ENCODE assay signal across 15 cellular contexts in genomic region chr4:7746351-7747061, GRCh38.
DNase-seq lines count a peak whose midpoint lies in the region; ATAC-seq and TF ChIP-seq lines count a peak whose summit lies in the region.
"Had no signal": no experiment of that assay in that cellular context is flagged by ENCODE, and none has a peak within 500 bp of the region (broad histone marks: within the 10 kb centered on the region; RNA-seq: fewer than 3 reads in every experiment).

No MANE protein-coding gene starts in this region.

- no peak overlapping the region for H2AK5ac ChIP-seq in neuronal stem cell (ENCODE audit: low read depth, low read length)

- H3K27ac ChIP-seq in neuronal stem cell (replicated peaks; ENCODE audit: low read length), result no peak overlapping the region
- H3K27ac ChIP-seq: C4-2B, HL-60 had no signal

- peak overlapping the region; percentile 28 for H3K18ac ChIP-seq in neuronal stem cell (ENCODE audit: low read length)

- H3K4me2 ChIP-seq in neuronal stem cell (ENCODE audit: insufficient read depth, low read length, poor library complexity, severe bottlenecking), result no peak overlapping the region

- intact Hi-C loops in activated CD4-positive, alpha-beta T cell treated with anti-CD3 and anti-CD28 coated beads, Interleukin-2, amount 10 ng/mL, durations not matched to agents 24 days and 14 days (cut with micrococcal nuclease), result no loop called here

- H2BK120ac ChIP-seq in neuronal stem cell (ENCODE audit: low read depth, low read length), result no peak overlapping the region

- no peak for TF ChIP-seq CTCF in brain (conservative IDR thresholded peaks at IDR 0.05)

- H2BK12ac ChIP-seq in neuronal stem cell (ENCODE audit: low read length), result no peak overlapping the region

- no peak overlapping the region for H4K8ac ChIP-seq in neuronal stem cell (ENCODE audit: low read depth, low read length)

- H3K14ac ChIP-seq in neuronal stem cell (ENCODE audit: low read length), result no peak overlapping the region

- H3K9me3 ChIP-seq in neuronal stem cell (replicated peaks in 1 of 2; ENCODE audit: control insufficient read depth in 2 of 2, insufficient read depth in 1 of 2, low read depth in 1 of 2, low read length in 2 of 2), result no peaks in the 10 kb centered on the region
- H3K9me3 ChIP-seq: HAP-1 had no signal

- H3K27me3 ChIP-seq in neuronal stem cell (ENCODE audit: control insufficient read depth in 3 of 3, insufficient read depth in 3 of 3, low read depth in 1 of 3, low read length in 3 of 3), result peaks cover 0 to 10% (median 0%) of the 10 kb centered on the region in 3 experiments

- DNase-seq in G401 (ENCODE audit: low spot score), result peak; percentile 3
- no peak for DNase-seq in neuronal stem cell (ENCODE audit: low spot score)
- no peak for DNase-seq in activated CD4-positive, alpha-beta T cell treated with anti-CD3 and anti-CD28 coated beads, Interleukin-2, amount 10 ng/mL, durations not matched to agents 24 days and 14 days
- DNase-seq in SK-N-DZ (ENCODE audit: low spot score), result no peak
- DNase-seq: ACHN; CD4-positive, alpha-beta T cell; DMS153; DMS79; GF-D8 had no signal

- peaks cover 0 to 5% (median 0%) of the 10 kb centered on the region in 5 experiments for H3K9me3 Mint-ChIP-seq in brain
- H3K9me3 Mint-ChIP-seq in activated CD4-positive, alpha-beta T cell treated with anti-CD3 and anti-CD28 coated beads, Interleukin-2, amount 10 ng/mL, durations not matched to agents 24 days and 14 days, result no peaks in the 10 kb centered on the region

- H3K36me3 Mint-ChIP-seq in brain, result peaks cover 14% of the 10 kb centered on the region
- no peaks in the 10 kb centered on the region for H3K36me3 Mint-ChIP-seq in activated CD4-positive, alpha-beta T cell treated with anti-CD3 and anti-CD28 coated beads, Interleukin-2, amount 10 ng/mL, durations not matched to agents 24 days and 14 days (ENCODE audit: low read depth)

- WGBS in neuronal stem cell (ENCODE audit: extremely low coverage in 2 of 2, insufficient read length in 2 of 2, insufficient replicate concordance in 1 of 2), 2 donors, result no CpG with 5 or more reads among the region's 20 CpGs

- peaks cover 13% of the 10 kb centered on the region for H3K4me1 Mint-ChIP-seq in brain
- H3K4me1 Mint-ChIP-seq in activated CD4-positive, alpha-beta T cell treated with anti-CD3 and anti-CD28 coated beads, Interleukin-2, amount 10 ng/mL, durations not matched to agents 24 days and 14 days, result peaks cover 15% of the 10 kb centered on the region

- no peak overlapping the region for H3K23ac ChIP-seq in neuronal stem cell (ENCODE audit: low read depth, low read length, poor library complexity)

- peak overlapping the region in 3 of 5 experiments; percentile 47 to 72 (median 66) for H3K27ac Mint-ChIP-seq in brain
- no peak overlapping the region for H3K27ac Mint-ChIP-seq in activated CD4-positive, alpha-beta T cell treated with anti-CD3 and anti-CD28 coated beads, Interleukin-2, amount 10 ng/mL, durations not matched to agents 24 days and 14 days
- H3K27ac Mint-ChIP-seq: CD4-positive, alpha-beta T cell had no signal

- no peaks in the 10 kb centered on the region for H3K4me1 ChIP-seq in neuronal stem cell (ENCODE audit: control insufficient read depth in 2 of 2, insufficient read depth in 1 of 2, low read depth in 1 of 2, low read length in 2 of 2)
- H3K4me1 ChIP-seq: HAP-1 had no signal

- peaks cover 8% of the 10 kb centered on the region for H3K27me3 Mint-ChIP-seq in brain
- no peaks in the 10 kb centered on the region for H3K27me3 Mint-ChIP-seq in activated CD4-positive, alpha-beta T cell treated with anti-CD3 and anti-CD28 coated beads, Interleukin-2, amount 10 ng/mL, durations not matched to agents 24 days and 14 days
- H3K27me3 Mint-ChIP-seq: CD4-positive, alpha-beta T cell had no signal

- no peak overlapping the region for H3K4me3 ChIP-seq in neuronal stem cell (ENCODE audit: low read length in 2 of 2)
- H3K4me3 ChIP-seq: HAP-1, K562 had no signal

- H2AFZ ChIP-seq in neuronal stem cell (ENCODE audit: low read length), result no peak overlapping the region

- no peak overlapping the region for H3K4ac ChIP-seq in neuronal stem cell (ENCODE audit: low read length)

- no peak for ATAC-seq in HG02970 (IDR thresholded peaks at IDR 0.05; ENCODE audit: low FRiP score, unreplicated experiment)
- ATAC-seq: K562 had no signal

- H2BK5ac ChIP-seq in neuronal stem cell (ENCODE audit: low read length), result no peak overlapping the region

- no peaks in the 10 kb centered on the region for H3K36me3 ChIP-seq in neuronal stem cell (replicated peaks in 1 of 2; ENCODE audit: control insufficient read depth in 2 of 2, insufficient read depth in 2 of 2, low read length in 2 of 2)
- H3K36me3 ChIP-seq: HAP-1 had no signal

- in situ Hi-C loops in G401 (cut with HindIII; ENCODE audit: low sequenced_read_pairs), result no loop called here

- peak overlapping the region; percentile 39 for H2BK15ac ChIP-seq in neuronal stem cell (ENCODE audit: low read length)

- no peak overlapping the region for H3K4me3 Mint-ChIP-seq in brain
- no peak overlapping the region for H3K4me3 Mint-ChIP-seq in activated CD4-positive, alpha-beta T cell treated with anti-CD3 and anti-CD28 coated beads, Interleukin-2, amount 10 ng/mL, durations not matched to agents 24 days and 14 days
- H3K4me3 Mint-ChIP-seq: CD4-positive, alpha-beta T cell had no signal

- H3K9ac ChIP-seq in neuronal stem cell (ENCODE audit: low read depth, low read length, poor library complexity), result no peak overlapping the region

- no peaks in the 10 kb centered on the region for H3K79me1 ChIP-seq in neuronal stem cell (ENCODE audit: low read depth, low read length)

- no peak overlapping the region for H4K91ac ChIP-seq in neuronal stem cell (ENCODE audit: low read depth, low read length, poor library complexity)
